ENCODE assay signal across 18 cellular contexts in the genomic region with DNA sequence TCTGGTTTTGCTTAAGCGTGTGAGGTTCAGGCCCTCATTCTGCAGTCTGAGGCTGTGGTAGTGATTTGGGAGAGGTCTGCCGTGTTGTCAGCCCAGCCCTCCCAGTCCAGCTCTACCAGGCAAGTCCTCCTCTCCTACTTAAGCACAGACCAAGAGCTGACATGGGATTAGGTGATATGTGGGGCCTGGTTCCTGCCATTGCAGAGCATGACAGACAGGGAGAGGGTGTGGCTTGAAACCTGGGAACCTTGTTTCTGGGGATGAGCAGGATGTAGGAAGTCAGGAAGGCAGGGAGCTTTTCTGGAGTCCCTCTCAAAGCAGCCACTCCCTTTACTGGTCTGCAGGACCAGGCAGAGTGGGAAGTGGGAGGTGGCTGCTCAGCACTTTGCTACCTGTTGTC.
"Had no signal": no experiment of that assay in that cellular context is flagged by ENCODE, and none has a peak within 500 bp of the region (broad histone marks: within the 10 kb centered on the region; RNA-seq: fewer than 3 reads in every experiment).

No MANE protein-coding gene starts in this region.

- H3K27ac ChIP-seq: gastroesophageal sphincter, prostate gland, skin epidermis, suprapubic skin, transverse colon had no signal

- H3K4me3 ChIP-seq: gastroesophageal sphincter, prostate gland, skin epidermis, suprapubic skin, transverse colon had no signal

- ATAC-seq: activated CD4-positive, alpha-beta T cell treated with anti-CD3 and anti-CD28 coated beads for 36 hours; gastroesophageal sphincter; left ventricle myocardium superior; naive thymus-derived CD4-positive, alpha-beta T cell; right cardiac atrium; stimulated activated naive CD8-positive, alpha-beta T cell treated with anti-CD3 and anti-CD28 coated beads, Interleukin-15, amount 100 ng/mL, for 72 hours had no signal

- H3K27me3 ChIP-seq: gastroesophageal sphincter, suprapubic skin, transverse colon had no signal

- H3K4me1 Mint-ChIP-seq: activated CD4-positive, alpha-beta T cell treated with anti-CD3 and anti-CD28 coated beads for 36 hours; memory B cell; naive thymus-derived CD4-positive, alpha-beta T cell; stimulated activated naive CD8-positive, alpha-beta T cell treated with anti-CD3 and anti-CD28 coated beads, Interleukin-15, amount 100 ng/mL, for 72 hours had no signal

- H3K4me3 Mint-ChIP-seq: activated CD4-positive, alpha-beta T cell treated with anti-CD3 and anti-CD28 coated beads for 36 hours; activated naive CD8-positive, alpha-beta T cell; memory B cell; naive thymus-derived CD4-positive, alpha-beta T cell; stimulated activated naive CD8-positive, alpha-beta T cell treated with anti-CD3 and anti-CD28 coated beads, Interleukin-15, amount 100 ng/mL, for 72 hours had no signal

- H3K27me3 Mint-ChIP-seq: activated CD4-positive, alpha-beta T cell treated with anti-CD3 and anti-CD28 coated beads for 36 hours; memory B cell; stimulated activated naive CD8-positive, alpha-beta T cell treated with anti-CD3 and anti-CD28 coated beads, Interleukin-15, amount 100 ng/mL, for 72 hours had no signal

- H3K36me3 ChIP-seq: gastroesophageal sphincter, prostate gland, suprapubic skin, transverse colon had no signal

- H3K9me3 Mint-ChIP-seq: memory B cell; stimulated activated naive CD8-positive, alpha-beta T cell treated with anti-CD3 and anti-CD28 coated beads, Interleukin-15, amount 100 ng/mL, for 72 hours had no signal

- H3K36me3 Mint-ChIP-seq: activated naive CD8-positive, alpha-beta T cell; memory B cell; naive thymus-derived CD4-positive, alpha-beta T cell had no signal

- H3K27ac Mint-ChIP-seq: activated CD4-positive, alpha-beta T cell treated with anti-CD3 and anti-CD28 coated beads for 36 hours; activated naive CD8-positive, alpha-beta T cell; memory B cell; naive thymus-derived CD4-positive, alpha-beta T cell; stimulated activated naive CD8-positive, alpha-beta T cell treated with anti-CD3 and anti-CD28 coated beads, Interleukin-15, amount 100 ng/mL, for 72 hours had no signal

- DNase-seq: activated CD4-positive, alpha-beta T cell treated with anti-CD3 and anti-CD28 coated beads for 36 hours; activated CD4-positive, alpha-beta T cell treated with anti-CD3 and anti-CD28 coated beads, Interleukin-2, amount 50 U/mL, for 48 hours; cerebellar nuclear complex; cortex of kidney; kidney; left ventricle myocardium superior; naive thymus-derived CD4-positive, alpha-beta T cell; right cardiac atrium; stimulated activated CD4-positive, alpha-beta T cell treated with anti-CD3 and anti-CD28 coated beads, Interleukin-2, amount 100 ng/mL, for 48 hours; stimulated activated naive CD8-positive, alpha-beta T cell treated with anti-CD3 and anti-CD28 coated beads, Interleukin-15, amount 100 ng/mL, for 72 hours; SW 1271; transverse colon had no signal

- H3K4me1 ChIP-seq: prostate gland, suprapubic skin had no signal

- H3K9me3 ChIP-seq: gastroesophageal sphincter, prostate gland, suprapubic skin, transverse colon had no signal
